14 cellular contexts compared by ENCODE assay signal in genomic region chr11:68142441-68143309, GRCh38. TPM values are rescaled to one million over a fixed set of nuclear protein-coding genes. Genes with fewer than 3 reads are reported as not detected.
A peak's percentile ranks its signal among the peaks of the same experiment; 100 is the strongest.
DNase-seq lines count a peak whose midpoint lies in the region; ATAC-seq, FAIRE-seq and TF ChIP-seq lines count a peak whose summit lies in the region.
"Had no signal": no experiment of that assay in that cellular context is flagged by ENCODE, and none has a peak within 500 bp of the region (broad histone marks: within the 10 kb centered on the region; RNA-seq: fewer than 3 reads in every experiment).

No MANE protein-coding gene starts in this region.

- H3K36me3 ChIP-seq in HepG2 (replicated peaks in 1 of 2; ENCODE audit: control insufficient read depth in 1 of 2, insufficient read depth in 2 of 2, low read length in 2 of 2) (no peaks in the 10 kb centered on the region), thyroid gland (no peaks in the 10 kb centered on the region), small intestine (ENCODE audit: control insufficient read depth in 2 of 2, insufficient read depth in 2 of 2, low read length in 2 of 2) (no peaks in the 10 kb centered on the region)
- H3K36me3 ChIP-seq: MG63, tibial nerve had no signal

- H3K36me3 Mint-ChIP-seq in activated CD8-positive, alpha-beta T cell treated with anti-CD3 and anti-CD28 coated beads, Interleukin-2, amount 10 ng/mL, durations not matched to agents 7 days and 5 days (ENCODE audit: low read depth) = no peaks in the 10 kb centered on the region

- POLR2A ChIA-PET in activated CD8-positive, alpha-beta T cell treated with anti-CD3 and anti-CD28 coated beads, Interleukin-2, amount 10 ng/mL, durations not matched to agents 7 days and 5 days (lab: Charles Lee) = no interaction called here
- POLR2A ChIA-PET in HepG2 (lab: Yijun Ruan, JAX) = interaction anchor here (1.0 to 7.7 kb wide), 2 partner anchors 16 to 20 kb away, joined by 3 to 196 read pairs; no protein-coding TSS in a partner anchor

- peak; percentile 54 for DNase-seq in activated effector memory CD4-positive, alpha-beta T cell treated with anti-CD3 and anti-CD28 coated beads, Interleukin-2, amount 50 U/mL, for 16 hours
- no peak for DNase-seq in activated effector memory CD4-positive, alpha-beta T cell treated with Interleukin-2 at 50 U/mL for 16 hours
- DNase-seq in activated CD8-positive, alpha-beta T cell treated with anti-CD3 and anti-CD28 coated beads, Interleukin-2, amount 10 ng/mL, durations not matched to agents 7 days and 5 days = no peak
- DNase-seq in HepG2 (ENCODE audit: low spot score) (no peak), thyroid gland (peak in 1 of 2 donors; percentile 58), midbrain (lab: John Stamatoyannopoulos, UW) (no peak), epidermal melanocyte (ENCODE audit: insufficient read length, low spot score) (no peak), small intestine (no peak)
- DNase-seq: left cardiac atrium, SW 1271 had no signal

- CTCF ChIA-PET in activated CD8-positive, alpha-beta T cell treated with anti-CD3 and anti-CD28 coated beads, Interleukin-2, amount 10 ng/mL, durations not matched to agents 7 days and 5 days (lab: Charles Lee) = interaction anchor here (1.6 kb wide), 1 partner anchor 64 kb away, joined by 3 read pairs; no protein-coding TSS in a partner anchor
- CTCF ChIA-PET in HepG2 (lab: Yijun Ruan, JAX; ENCODE audit: low intra/inter-chr PET ratio, low total read pairs) = no interaction called here

- no peak for FAIRE-seq in HepG2 (lab: Jason Lieb, UNC)
- no peak for FAIRE-seq in small intestine (lab: Jason Lieb, UNC)
- FAIRE-seq: astrocyte, D721Med had no signal

- no TSS peak for BruUV-seq in HepG2 (replicated peaks; lab: Mats Ljungman, UMichigan)

- H3K27me3 Mint-ChIP-seq in activated CD8-positive, alpha-beta T cell treated with anti-CD3 and anti-CD28 coated beads, Interleukin-2, amount 10 ng/mL, durations not matched to agents 7 days and 5 days (ENCODE audit: low read depth) = peaks cover 1% of the 10 kb centered on the region

- 72% methylated on average over 4 of the region's 16 CpGs for WGBS in HepG2 (ENCODE audit: low lambda C conversion rate)
- 88 to 94% methylated on average over 9 to 13 of the region's 16 CpGs for WGBS in thyroid gland, 2 donors
- 85 to 89% (median 88%) methylated on average over 14 to 16 of the region's 16 CpGs for WGBS in small intestine, 3 donors

- H3K79me2 ChIP-seq in HepG2 (ENCODE audit: insufficient read depth, low read length) = no peaks in the 10 kb centered on the region

- TF ChIP-seq EP300 in HepG2 (IDR thresholded peaks at IDR 0.05; ENCODE audit: low read depth in 2 of 2, low read length in 2 of 2) (no peak), HepG2 (CRISPR knock-in tag; IDR thresholded peaks at IDR 0.05; ENCODE audit: borderline replicate concordance) (no peak)

- H3K4me1 Mint-ChIP-seq in activated CD8-positive, alpha-beta T cell treated with anti-CD3 and anti-CD28 coated beads, Interleukin-2, amount 10 ng/mL, durations not matched to agents 7 days and 5 days (ENCODE audit: low read depth) = peaks cover 27% of the 10 kb centered on the region

- intact Hi-C loops in HepG2 (cut with micrococcal nuclease; ENCODE audit: unreplicated experiment) = no loop called here
- intact Hi-C loops in thyroid gland (cut with DNase I) = no loop called here

- H3K4me2 ChIP-seq in HepG2 (ENCODE audit: low read depth, low read length) = no peak overlapping the region

- H2AFZ ChIP-seq in HepG2 (ENCODE audit: low read length) = no peak overlapping the region

- no peak for TF ChIP-seq CTCF in HepG2 (CRISPR knock-in tag; IDR thresholded peaks at IDR 0.05)
- no peak for TF ChIP-seq CTCF in thyroid gland (IDR thresholded peaks at IDR 0.05)

- in situ Hi-C loops in HepG2 (cut with HindIII; ENCODE audit: extremely low pct_ligation_motif_present, low pct_unique_long_range_greater_than_20kb) = no loop called here

- TF ChIP-seq POLR2A in HepG2 (IDR thresholded peaks at IDR 0.05; ENCODE audit: insufficient read depth in 1 of 2, low read depth in 2 of 2, low read length in 2 of 2) = no peak
- TF ChIP-seq POLR2A in thyroid gland (IDR thresholded peaks at IDR 0.05) = no peak

- peak overlapping the region; percentile 77 for H3K27ac Mint-ChIP-seq in activated CD8-positive, alpha-beta T cell treated with anti-CD3 and anti-CD28 coated beads, Interleukin-2, amount 10 ng/mL, durations not matched to agents 7 days and 5 days

- no peak overlapping the region for H3K4me3 ChIP-seq in HepG2 (replicated peaks in 1 of 3; ENCODE audit: insufficient read depth in 1 of 3, low read depth in 2 of 3, low read length in 3 of 3)
- H3K4me3 ChIP-seq in thyroid gland (replicated peaks in 1 of 3) = no peak overlapping the region
- H3K4me3 ChIP-seq in small intestine (ENCODE audit: low read depth in 1 of 2, low read length in 2 of 2) = no peak overlapping the region
- H3K4me3 ChIP-seq: MG63, tibial nerve had no signal

- H3K4me1 ChIP-seq in HepG2 (ENCODE audit: insufficient read depth, low read length) (peaks cover 91% of the 10 kb centered on the region), thyroid gland (peaks cover 72 to 79% of the 10 kb centered on the region in 2 donors), small intestine (ENCODE audit: control insufficient read depth in 2 of 2, insufficient read depth in 1 of 2, low read depth in 1 of 2, low read length in 1 of 2) (peaks cover 2 to 7% of the 10 kb centered on the region in 2 donors)

- no peaks in the 10 kb centered on the region for H4K20me1 ChIP-seq in HepG2 (ENCODE audit: insufficient read depth, low read length)

- H3K27ac ChIP-seq in HepG2 (ENCODE audit: extremely low read length, insufficient read depth, low read length) (peak overlapping the region; percentile 7), thyroid gland (peak overlapping the region; percentile 89 to 92 (median 89)), small intestine (ENCODE audit: low read depth in 1 of 2, low read length in 1 of 2) (no peak overlapping the region)

- no peaks in the 10 kb centered on the region; a peak in 1 of 5 replicates for H3K27me3 ChIP-seq in HepG2 (ENCODE audit: control insufficient read depth in 1 of 2, insufficient read depth in 2 of 2, low read length in 2 of 2)
- H3K27me3 ChIP-seq in thyroid gland = no peaks in the 10 kb centered on the region
- no peaks in the 10 kb centered on the region for H3K27me3 ChIP-seq in small intestine (ENCODE audit: control insufficient read depth in 2 of 2, insufficient read depth in 2 of 2, low read length in 2 of 2)
- H3K27me3 ChIP-seq: MG63, tibial nerve had no signal

- H3K9me3 Mint-ChIP-seq in activated CD8-positive, alpha-beta T cell treated with anti-CD3 and anti-CD28 coated beads, Interleukin-2, amount 10 ng/mL, durations not matched to agents 7 days and 5 days (ENCODE audit: insufficient read depth) = no peaks in the 10 kb centered on the region

- H3K9me3 ChIP-seq in HepG2 (ENCODE audit: low read length) (no peaks in the 10 kb centered on the region), thyroid gland (no peaks in the 10 kb centered on the region), small intestine (ENCODE audit: control insufficient read depth, low read depth) (no peaks in the 10 kb centered on the region)
- H3K9me3 ChIP-seq: MG63, tibial nerve had no signal

- no peak overlapping the region for H3K4me3 Mint-ChIP-seq in activated CD8-positive, alpha-beta T cell treated with anti-CD3 and anti-CD28 coated beads, Interleukin-2, amount 10 ng/mL, durations not matched to agents 7 days and 5 days

- no peak for TF ChIP-seq RAD21 in HepG2 (CRISPR knock-in tag; IDR thresholded peaks at IDR 0.05)

- no peak overlapping the region for H3K9ac ChIP-seq in HepG2 (ENCODE audit: insufficient read depth, low read depth, low read length)

- no peak for ATAC-seq in activated CD8-positive, alpha-beta T cell treated with anti-CD3 and anti-CD28 coated beads, Interleukin-2, amount 10 ng/mL, durations not matched to agents 7 days and 5 days
- no peak for ATAC-seq in HepG2
- ATAC-seq: left cardiac atrium had no signal

TF ChIP-seq in HepG2, 621 proteins besides CTCF, POLR2A, EP300 and RAD21 (continues in another document):
- no peak for TF ChIP-seq SIN3B (IDR thresholded peaks at IDR 0.05; ENCODE audit: low read length)

RNA-seq across cellular contexts. Expression of gene CHKA, which starts 21.5 kb away (rescaled TPM):
- 10 to 100 TPM; 14.4 to 14.5 TPM for total RNA-seq in activated CD8-positive, alpha-beta T cell treated with anti-CD3 and anti-CD28 coated beads, Interleukin-2, amount 10 ng/mL, durations not matched to agents 7 days and 5 days
- total RNA-seq in HepG2 (2016; rRNA removed; fragmentation: Illumina TruSeq; extraction: Trizol) = 83.6 and 92.7 TPM in 2 replicates
- 19.2 and 23.2 TPM in 2 replicates for total RNA-seq in HepG2 (2016; cell fraction: cytosol; rRNA removed; fragmentation: Illumina TruSeq; extraction: Trizol; ENCODE audit: low read depth)
- 87.5 and 87.8 TPM in 2 replicates for total RNA-seq in HepG2 (2016; cell fraction: insoluble cytoplasmic fraction; rRNA removed; fragmentation: Illumina TruSeq; extraction: Trizol)
- 52.5 and 57.2 TPM in 2 replicates for total RNA-seq in HepG2 (2016; cell fraction: membrane; rRNA removed; fragmentation: Illumina TruSeq; extraction: Trizol)
- total RNA-seq in HepG2 (2016; cell fraction: nucleus; rRNA removed; fragmentation: Illumina TruSeq; extraction: Trizol) = 127 and 148 TPM in 2 replicates
- 61.1 and 71.6 TPM in 2 replicates for polyA plus RNA-seq in HepG2 (2011; rRNA removed)
- 53.1 and 55.7 TPM in 2 replicates for polyA plus RNA-seq in HepG2 (2011; cell fraction: cytosol; rRNA removed)
- polyA plus RNA-seq in HepG2 (2011; cell fraction: nucleus; rRNA removed) = 87.9 and 97.8 TPM in 2 replicates
- polyA plus RNA-seq in HepG2 (2012) = 57.3 and 69.6 TPM in 2 replicates
- 17.1 and 18.4 TPM in 2 replicates for polyA plus RNA-seq in HepG2 (2016; cell fraction: cytosol; fragmentation: Illumina TruSeq; extraction: Trizol; ENCODE audit: low read depth)
- polyA plus RNA-seq in HepG2 (2016; cell fraction: insoluble cytoplasmic fraction; fragmentation: Illumina TruSeq; extraction: Trizol; ENCODE audit: low read depth) = 91.8 and 101 TPM in 2 replicates
- 34.6 and 36.0 TPM in 2 replicates for polyA plus RNA-seq in HepG2 (2016; cell fraction: membrane; fragmentation: Illumina TruSeq; extraction: Trizol; ENCODE audit: low read depth)
- polyA plus RNA-seq in HepG2 (2016; cell fraction: nucleus; fragmentation: Illumina TruSeq; extraction: Trizol; ENCODE audit: insufficient read depth, low read depth) = 309 and 329 TPM in 2 replicates
- polyA minus RNA-seq in HepG2 (2011; rRNA and poly(A)+ RNA removed; ENCODE audit: low replicate concordance) = 46.2 and 97.9 TPM in 2 replicates
- 41.1 and 41.4 TPM in 2 replicates for polyA minus RNA-seq in HepG2 (2011; cell fraction: cytosol; rRNA and poly(A)+ RNA removed)
- polyA minus RNA-seq in HepG2 (2011; cell fraction: nucleus; rRNA and poly(A)+ RNA removed) = 84.0 and 96.3 TPM in 2 replicates
- 100 to 1,000 TPM in 1 of 4 donors, 10 to 100 TPM in 3; 86.8 to 106 (median 93.1) TPM for total RNA-seq in thyroid gland
- 100 to 1,000 TPM in 2 of 3 donors, 10 to 100 TPM in 1; 31.5 to 180 (median 131) TPM for polyA plus RNA-seq in small intestine

Comparison
In these comparisons a context has a peak if more than half of its experiments do, and no peak if none do; other contexts are left out.
1. H3K27ac ChIP-seq: peak in HepG2 (single experiment) and thyroid gland (3 of 3); none in small intestine (0 of 2).